In the genomic region with DNA sequence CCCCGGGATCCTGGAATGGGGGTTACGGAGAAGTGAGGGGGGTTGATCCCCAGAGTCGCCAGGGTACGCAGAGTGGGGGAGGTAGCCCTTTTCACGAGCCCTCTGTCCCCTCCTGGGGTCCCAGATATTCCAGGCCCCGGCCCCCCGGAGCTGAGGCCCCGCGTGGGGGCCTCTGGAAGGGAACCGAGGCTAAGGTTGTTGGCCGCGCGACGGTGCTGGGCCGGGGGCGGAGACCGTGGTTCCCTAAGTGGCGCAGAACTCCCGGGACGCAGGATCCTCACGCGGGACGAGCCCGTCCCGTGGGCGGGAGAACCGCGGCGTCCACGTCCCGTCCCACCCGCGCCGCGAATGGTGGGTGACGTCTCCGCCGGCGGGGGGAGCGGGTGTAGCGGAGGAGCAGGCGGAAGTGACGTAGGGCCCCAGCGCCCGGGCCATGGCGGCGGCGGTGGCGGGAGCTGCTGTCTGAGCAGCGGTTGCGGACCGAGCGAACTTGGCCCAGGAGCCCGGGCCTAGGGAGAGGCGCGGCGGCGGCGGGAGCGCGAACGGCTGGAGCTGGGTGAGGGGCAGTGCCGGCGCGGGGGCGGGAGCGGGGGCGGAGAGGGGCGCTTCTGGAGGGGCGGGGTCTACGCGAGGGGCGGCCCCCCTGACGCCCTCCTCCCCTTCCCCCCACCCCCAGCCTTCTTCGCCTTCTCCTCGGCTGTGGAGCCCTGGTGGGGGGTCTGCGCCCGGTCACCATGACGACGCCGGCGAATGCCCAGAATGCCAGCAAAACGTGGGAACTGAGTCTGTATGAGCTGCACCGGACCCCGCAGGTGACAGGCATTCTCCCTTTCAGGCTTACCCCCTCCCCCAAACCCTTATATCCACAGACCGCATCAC, we compare ENCODE assay signal across 8 cellular contexts. TPM values are rescaled to one million over a fixed set of nuclear protein-coding genes. Genes with fewer than 3 reads are reported as not detected.
DNase-seq lines count a peak whose midpoint lies in the region; ATAC-seq and TF ChIP-seq lines count a peak whose summit lies in the region.

Gene RING1, plus strand, starts transcription at position 412 of the 879 bp plus-strand sequence. Its CDS starts 323 bp downstream, at position 735.

- peak within 1 kb of the TSS; percentile 59 to 70 for H3K4me3 ChIP-seq in left lung

- no peak for TF ChIP-seq CTCF in left lung (IDR thresholded peaks at IDR 0.05)

- ATAC-seq in HG02798 (IDR thresholded peaks at IDR 0.05; ENCODE audit: poor library complexity, unreplicated experiment) (peak; percentile 57), left lung (peak; percentile 76), GM19455 (IDR thresholded peaks at IDR 0.05; ENCODE audit: unreplicated experiment) (no peak)

- peaks cover 0 to 37% of the 10 kb centered on the region in 2 donors for H3K36me3 ChIP-seq in left lung

- intact Hi-C loops in left lung (cut with DNase I): no loop called here

- peaks cover 22 to 65% of the 10 kb centered on the region in 2 donors for H3K4me1 ChIP-seq in left lung

- H3K9me3 ChIP-seq in left lung: no peaks in the 10 kb centered on the region

- H3K27me3 ChIP-seq in left lung: peaks cover 0 to 7% of the 10 kb centered on the region in 2 donors

- DNase-seq in GM04503 (ENCODE audit: low read depth) (peak; percentile 27), NCI-H510A treated with DMSO at 0.1 percent for 48 hours (lab: John Stamatoyannopoulos, UW) (peak; percentile 74), dedifferentiated amniotic fluid mesenchymal stem cell (ENCODE audit: extremely low spot score) (peak; percentile 73), left lung (peak; percentile 90 to 98)
- peak; percentile 74 to 76 for DNase-seq in activated CD4-positive, alpha-beta T cell treated with anti-CD3 and anti-CD28 coated beads, Interleukin-2, amount 50 U/mL, for 24 hours (ENCODE audit: low read depth in 1 of 2, low spot score in 1 of 2)
- DNase-seq in stimulated activated CD4-positive, alpha-beta T cell treated with anti-CD3 and anti-CD28 coated beads, Interleukin-2, amount 100 ng/mL, for 24 hours: peak; percentile 87 to 90

- H3K27ac ChIP-seq in left lung: peak within 1 kb of the TSS; percentile 85 to 91

RNA-seq across cellular contexts. Expression of gene RING1, which starts in this region (rescaled TPM):
- total RNA-seq in left lung: 10 to 100 TPM; 37.4 to 41.4 TPM

Comparison
In these comparisons a context has a peak if more than half of its experiments do, and no peak if none do; other contexts are left out.
1. DNase-seq: peak in every context shown above with its lines; median percentile 94 in left lung; 88 in stimulated activated CD4-positive, alpha-beta T cell treated with anti-CD3 and anti-CD28 coated beads, Interleukin-2, amount 100 ng/mL, for 24 hours; 75 in activated CD4-positive, alpha-beta T cell treated with anti-CD3 and anti-CD28 coated beads, Interleukin-2, amount 50 U/mL, for 24 hours; 74 in NCI-H510A treated with DMSO at 0.1 percent for 48 hours; 73 in dedifferentiated amniotic fluid mesenchymal stem cell; 27 in GM04503.